9 cellular contexts compared by ENCODE assay signal in the genomic region with DNA sequence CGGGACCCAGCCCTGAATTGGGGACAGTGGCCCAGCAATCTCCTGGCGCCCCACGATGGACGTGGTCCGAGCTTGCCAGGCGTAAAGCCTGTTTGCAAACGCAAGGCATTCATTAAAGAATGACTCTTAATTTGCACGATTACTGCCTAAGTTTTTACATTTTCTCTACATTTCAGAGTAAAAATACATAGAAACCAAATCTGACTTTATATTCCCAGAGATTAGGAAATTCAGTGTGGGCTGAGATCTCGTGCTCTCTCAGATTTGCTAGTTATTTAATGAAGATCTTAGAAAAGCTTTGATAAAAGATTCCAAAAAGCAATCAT. TPM values are rescaled to one million over a fixed set of nuclear protein-coding genes. Genes with fewer than 3 reads are reported as not detected.
DNase-seq lines count a peak whose midpoint lies in the region; ATAC-seq and TF ChIP-seq lines count a peak whose summit lies in the region.
"Had no signal": no experiment of that assay in that cellular context is flagged by ENCODE, and none has a peak within 500 bp of the region (broad histone marks: within the 10 kb centered on the region; RNA-seq: fewer than 3 reads in every experiment).

No MANE protein-coding gene starts in this region.

- TF ChIP-seq POLR2A in sigmoid colon (IDR thresholded peaks at IDR 0.05): no peak

- TF ChIP-seq CTCF in GM23338 (conservative IDR thresholded peaks at IDR 0.05; ENCODE audit: low read depth in 2 of 2): peak in 1 of 2 experiments; percentile 18; a peak in 1 of 4 replicates
- TF ChIP-seq CTCF in WTC11 (IDR thresholded peaks at IDR 0.05): no peak
- no peak for TF ChIP-seq CTCF in sigmoid colon (IDR thresholded peaks at IDR 0.05)

- H3K4me3 ChIP-seq in GM23338: peak overlapping the region; percentile 68
- peak overlapping the region; percentile 43 for H3K4me3 ChIP-seq in iPS-11a (ENCODE audit: low read depth, low read length)
- peak overlapping the region in 3 of 4 donors; percentile 40 to 51 (median 45) for H3K4me3 ChIP-seq in sigmoid colon

- no peak for ATAC-seq in GM23338
- ATAC-seq in WTC11: no peak
- ATAC-seq in naive thymus-derived CD8-positive, alpha-beta T cell: no peak

- H3K27ac ChIP-seq in GM23338 (ENCODE audit: low read depth) (no peak overlapping the region), sigmoid colon (no peak overlapping the region)

- CTCF ChIA-PET in WTC11 (lab: Charles Lee): interaction anchor here (0.9 to 2.4 kb wide), 3 partner anchors 81 to 653 kb away, joined by 3 to 6 read pairs (median 3); no protein-coding TSS in a partner anchor

- no peak for TF ChIP-seq EP300 in sigmoid colon (IDR thresholded peaks at IDR 0.05)

- H3K4me3 Mint-ChIP-seq in GM23338: peak overlapping the region; percentile 66
- H3K4me3 Mint-ChIP-seq in WTC11: peak overlapping the region; percentile 62
- H3K4me3 Mint-ChIP-seq in naive thymus-derived CD8-positive, alpha-beta T cell: peak overlapping the region in 4 of 10 donors; percentile 20 to 54 (median 38)

- H3K36me3 ChIP-seq in GM23338 (ENCODE audit: insufficient read depth) (no peaks in the 10 kb centered on the region), sigmoid colon (no peaks in the 10 kb centered on the region)

- H3K9me2 ChIP-seq in GM23338 (ENCODE audit: insufficient read depth): peaks cover 11% of the 10 kb centered on the region; the same call in 1 of the 2 replicates

- H3K36me3 Mint-ChIP-seq in GM23338 (ENCODE audit: low read depth) (no peaks in the 10 kb centered on the region), WTC11 (no peaks in the 10 kb centered on the region)
- no peaks in the 10 kb centered on the region for H3K36me3 Mint-ChIP-seq in naive thymus-derived CD8-positive, alpha-beta T cell

- H3K4me1 Mint-ChIP-seq in GM23338: 0 out of 3 replicates have a peak, but pooled peaks cover 3% of the 10 kb centered on the region
- H3K4me1 Mint-ChIP-seq in WTC11: peaks cover 9% of the 10 kb centered on the region
- H3K4me1 Mint-ChIP-seq in naive thymus-derived CD8-positive, alpha-beta T cell: peaks cover 3 to 12% (median 8%) of the 10 kb centered on the region in 4 donors

- POLR2A ChIA-PET in WTC11 (lab: Charles Lee): no interaction called here
- POLR2A ChIA-PET in naive thymus-derived CD8-positive, alpha-beta T cell (lab: Charles Lee): no interaction called here

- WGBS in sigmoid colon, 2 donors: 2 to 7% methylated on average over 9 of the region's 9 CpGs

- H3K4me1 ChIP-seq in GM23338 (ENCODE audit: insufficient read depth) (no peaks in the 10 kb centered on the region; the same call in 1 of the 2 replicates), sigmoid colon (peaks cover 0 to 20% (median 8%) of the 10 kb centered on the region in 4 donors)

- DNase-seq in GM23338 (ENCODE audit: low spot score): no peak
- DNase-seq in WTC11 (ENCODE audit: low spot score): no peak
- DNase-seq in sigmoid colon: no peak
- no peak for DNase-seq in medulla oblongata (ENCODE audit: extremely low spot score)
- DNase-seq in cerebellar cortex (ENCODE audit: low spot score): no peak
- DNase-seq in naive thymus-derived CD8-positive, alpha-beta T cell: no peak
- DNase-seq in epidermal melanocyte (ENCODE audit: insufficient read length, low spot score): no peak
- DNase-seq: NCI-H187 had no signal

- intact Hi-C loops in sigmoid colon (cut with DNase I): no loop called here

- H3K27me3 Mint-ChIP-seq in GM23338 (ENCODE audit: insufficient read depth, low read depth, poor library complexity) (peaks cover 24% of the 10 kb centered on the region), WTC11 (ENCODE audit: low read depth) (peaks cover 54% of the 10 kb centered on the region)
- H3K27me3 Mint-ChIP-seq in naive thymus-derived CD8-positive, alpha-beta T cell: peaks cover 46 to 92% (median 52%) of the 10 kb centered on the region in 5 donors

- H3K27me3 ChIP-seq in GM23338 (ENCODE audit: insufficient read depth) (peaks cover 44% of the 10 kb centered on the region), sigmoid colon (peaks cover 7 to 34% (median 12%) of the 10 kb centered on the region in 3 donors)

- H3K27ac Mint-ChIP-seq in GM23338: no peak overlapping the region
- H3K27ac Mint-ChIP-seq in WTC11: no peak overlapping the region
- no peak overlapping the region for H3K27ac Mint-ChIP-seq in naive thymus-derived CD8-positive, alpha-beta T cell

- peaks cover 5% of the 10 kb centered on the region; the same call in 1 of the 2 replicates for H4K20me1 ChIP-seq in GM23338 (replicated peaks; ENCODE audit: insufficient read depth)

- H3F3A ChIP-seq in GM23338 (replicated peaks; ENCODE audit: low read depth): no peaks in the 10 kb centered on the region

- no peaks in the 10 kb centered on the region for H3K9me3 ChIP-seq in sigmoid colon

- H3K9me3 Mint-ChIP-seq in GM23338: no peaks in the 10 kb centered on the region
- peaks cover 11% of the 10 kb centered on the region for H3K9me3 Mint-ChIP-seq in WTC11
- peaks cover 0 to 5% (median 0%) of the 10 kb centered on the region in 9 donors for H3K9me3 Mint-ChIP-seq in naive thymus-derived CD8-positive, alpha-beta T cell

- H2AFZ ChIP-seq in GM23338: peak overlapping the region; percentile 84

- no peaks in the 10 kb centered on the region for H3K79me2 ChIP-seq in GM23338 (replicated peaks; ENCODE audit: insufficient read depth)

- peak overlapping the region; percentile 83 for H3K4me2 ChIP-seq in GM23338

TF ChIP-seq in WTC11, 78 proteins besides CTCF, POLR2A, EP300 and RAD21:
- TF ChIP-seq, protein P1, sequence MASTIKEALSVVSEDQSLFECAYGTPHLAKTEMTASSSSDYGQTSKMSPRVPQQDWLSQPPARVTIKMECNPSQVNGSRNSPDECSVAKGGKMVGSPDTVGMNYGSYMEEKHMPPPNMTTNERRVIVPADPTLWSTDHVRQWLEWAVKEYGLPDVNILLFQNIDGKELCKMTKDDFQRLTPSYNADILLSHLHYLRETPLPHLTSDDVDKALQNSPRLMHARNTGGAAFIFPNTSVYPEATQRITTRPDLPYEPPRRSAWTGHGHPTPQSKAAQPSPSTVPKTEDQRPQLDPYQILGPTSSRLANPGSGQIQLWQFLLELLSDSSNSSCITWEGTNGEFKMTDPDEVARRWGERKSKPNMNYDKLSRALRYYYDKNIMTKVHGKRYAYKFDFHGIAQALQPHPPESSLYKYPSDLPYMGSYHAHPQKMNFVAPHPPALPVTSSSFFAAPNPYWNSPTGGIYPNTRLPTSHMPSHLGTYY (CRISPR knock-in tag; IDR thresholded peaks at IDR 0.05): no peak
- TF ChIP-seq TP53 (CRISPR knock-in tag; IDR thresholded peaks at IDR 0.05): no peak
- TF ChIP-seq ZNF423 (CRISPR knock-in tag; IDR thresholded peaks at IDR 0.05): no peak
TF ChIP-seq in WTC11: peak in this region for 0.

RNA-seq across cellular contexts. Expression of a gene that starts 0.3 kb away (rescaled TPM):
- 4.5 and 5.2 TPM in 2 replicates for total RNA-seq in GM23338 (2014; rRNA removed; shearing (Covaris generic))
- polyA plus RNA-seq in GM23338 (2016; fragmentation: Nextera tagmentation; extraction: Ambion mirVana) (1.4 and 1.9 TPM in 2 replicates), sigmoid colon (1 to 10 TPM in 1 of 3 donors, under 1 TPM in 2; 0.46 to 3.5 (median 0.60) TPM)
- total RNA-seq in WTC11 (2021) (2.1 to 3.5 TPM (median 2.7 TPM) in 3 replicates), sigmoid colon (1 to 10 TPM; 2.0 to 6.9 (median 4.4) TPM)
- under 1 TPM in 1 of 2 experiments, not detected in 1; 0.10 TPM for total RNA-seq in naive thymus-derived CD8-positive, alpha-beta T cell
- polyA plus RNA-seq in naive thymus-derived CD8-positive, alpha-beta T cell: not detected
